In the genomic region with DNA sequence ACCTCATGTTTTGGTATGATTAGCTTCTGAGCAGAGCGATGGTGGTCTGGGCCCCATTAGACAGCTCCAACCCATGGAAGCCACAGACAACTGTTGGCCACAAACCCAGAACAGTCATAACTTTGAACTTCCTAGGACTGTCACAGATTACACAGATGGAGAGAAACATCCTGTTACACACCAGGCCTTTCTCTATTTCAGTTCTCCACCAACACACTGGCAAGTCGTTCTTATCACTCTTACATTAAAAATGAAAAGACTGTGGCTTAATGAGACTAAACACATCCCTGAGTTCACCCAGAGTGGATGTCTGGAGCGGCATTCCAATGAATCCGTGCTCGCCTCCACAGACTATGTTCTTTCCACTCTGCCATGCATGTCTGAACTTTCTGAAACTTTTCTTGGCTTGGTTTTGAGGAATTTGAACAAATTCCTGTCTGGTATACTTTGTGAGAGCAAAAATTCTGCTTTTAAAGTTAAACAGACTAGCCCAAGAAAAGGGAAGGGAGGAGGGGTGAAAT, we compare ENCODE assay signal across 16 cellular contexts.
DNase-seq lines count a peak whose midpoint lies in the region; ATAC-seq and TF ChIP-seq lines count a peak whose summit lies in the region.
"Had no signal": no experiment of that assay in that cellular context is flagged by ENCODE, and none has a peak within 500 bp of the region (broad histone marks: within the 10 kb centered on the region; RNA-seq: fewer than 3 reads in every experiment).

No MANE protein-coding gene starts in this region.

- TF ChIP-seq POLR2A in sigmoid colon (IDR thresholded peaks at IDR 0.05) = no peak

- peaks cover 69% of the 10 kb centered on the region for H3K4me1 Mint-ChIP-seq in osteocyte (ENCODE audit: unreplicated experiment)

- peak overlapping the region; percentile 96 for H3K27ac Mint-ChIP-seq in osteocyte (ENCODE audit: unreplicated experiment)
- H3K27ac Mint-ChIP-seq: effector memory CD8-positive, alpha-beta T cell had no signal

- no peak for ATAC-seq in GM18907 (IDR thresholded peaks at IDR 0.05; ENCODE audit: unreplicated experiment)
- ATAC-seq: effector memory CD8-positive, alpha-beta T cell had no signal

- WGBS in sigmoid colon, 2 donors = 81% methylated on average over 5 of the region's 5 CpGs

- no peaks in the 10 kb centered on the region for H3K27me3 Mint-ChIP-seq in osteocyte (ENCODE audit: unreplicated experiment)
- H3K27me3 Mint-ChIP-seq: effector memory CD8-positive, alpha-beta T cell had no signal

- no peaks in the 10 kb centered on the region for H3K9me3 Mint-ChIP-seq in osteocyte (ENCODE audit: unreplicated experiment)
- H3K9me3 Mint-ChIP-seq: effector memory CD8-positive, alpha-beta T cell had no signal

- no peak for TF ChIP-seq CTCF in AG10803 (conservative IDR thresholded peaks at IDR 0.05; ENCODE audit: low read length)
- TF ChIP-seq CTCF in osteocyte (IDR thresholded peaks at IDR 0.05) = no peak
- TF ChIP-seq CTCF in sigmoid colon (IDR thresholded peaks at IDR 0.05) = no peak

- H3K27me3 ChIP-seq in sigmoid colon = no peaks in the 10 kb centered on the region
- H3K27me3 ChIP-seq: BLaER1 had no signal

- no peaks in the 10 kb centered on the region for H3K9me3 ChIP-seq in sigmoid colon
- H3K9me3 ChIP-seq: BLaER1 had no signal

- no peak overlapping the region for H3K27ac ChIP-seq in sigmoid colon
- H3K27ac ChIP-seq: BLaER1 had no signal

- no peak for TF ChIP-seq EP300 in sigmoid colon (IDR thresholded peaks at IDR 0.05)

- H3K4me3 ChIP-seq in AG10803 (ENCODE audit: low read length) = no peak overlapping the region
- no peak overlapping the region for H3K4me3 ChIP-seq in sigmoid colon
- H3K4me3 ChIP-seq: BLaER1, lung had no signal

- intact Hi-C loops in sigmoid colon (cut with DNase I) = no loop called here

- peak; percentile 97 for DNase-seq in AG10803 (ENCODE audit: low read depth)
- peak; percentile 3 for DNase-seq in MV-4-11 (lab: John Stamatoyannopoulos, UW)
- DNase-seq in fibroblast of gingiva (ENCODE audit: low read depth) = peak; percentile 73
- no peak for DNase-seq in osteocyte (ENCODE audit: extremely low spot score, unreplicated experiment)
- DNase-seq in sigmoid colon = no peak
- DNase-seq in DMS53 treated with DMSO at 0.1 percent for 48 hours (lab: John Stamatoyannopoulos, UW; ENCODE audit: unreplicated experiment) = no peak
- DNase-seq in NCI-H2029 (lab: John Stamatoyannopoulos, UW) = no peak
- DNase-seq: activated CD4-positive, CD25-positive, alpha-beta regulatory T cell treated with anti-CD3 and anti-CD28 coated beads, Interleukin-2, amount 50 U/mL, for 72 hours; effector memory CD8-positive, alpha-beta T cell; head of caudate nucleus; occipital lobe; OCI-M1; stimulated activated CD8-positive, alpha-beta memory T cell treated with anti-CD3 and anti-CD28 coated beads, Interleukin-4, amount 100 ng/mL, for 48 hours had no signal

- no peaks in the 10 kb centered on the region for H3K4me1 ChIP-seq in sigmoid colon
- H3K4me1 ChIP-seq: BLaER1 had no signal

- H3K36me3 ChIP-seq in sigmoid colon = no peaks in the 10 kb centered on the region
- H3K36me3 ChIP-seq: BLaER1 had no signal

- peaks cover 1% of the 10 kb centered on the region for H3K36me3 Mint-ChIP-seq in osteocyte (ENCODE audit: unreplicated experiment)

- peak overlapping the region; percentile 27 for H3K4me3 Mint-ChIP-seq in osteocyte (ENCODE audit: unreplicated experiment)
- H3K4me3 Mint-ChIP-seq: effector memory CD8-positive, alpha-beta T cell had no signal

Comparison
In these comparisons a context has a peak if more than half of its experiments do, and no peak if none do; other contexts are left out.
1. DNase-seq: peak in AG10803 (single experiment), MV-4-11 (single experiment) and fibroblast of gingiva (single experiment); none in osteocyte (single experiment), sigmoid colon (single experiment), DMS53 treated with DMSO at 0.1 percent for 48 hours (single experiment) and NCI-H2029 (single experiment).